ENCODE assay signal across 8 cellular contexts in the genomic region with DNA sequence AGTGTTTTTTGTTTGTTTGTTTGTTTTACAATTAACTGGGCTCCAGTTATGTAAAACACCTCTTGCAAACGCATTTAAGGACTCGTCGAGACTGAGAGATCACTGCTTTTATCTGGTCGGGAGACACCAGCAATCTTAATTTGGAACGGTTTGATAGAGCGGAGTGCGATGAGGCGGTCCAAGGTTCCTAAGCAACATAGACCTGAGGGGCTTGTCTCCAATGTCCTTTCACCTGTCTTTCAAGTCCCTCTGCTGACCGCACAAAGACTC.
DNase-seq lines count a peak whose midpoint lies in the region; ATAC-seq and TF ChIP-seq lines count a peak whose summit lies in the region.

No MANE protein-coding gene starts in this region.

- no peaks in the 10 kb centered on the region for H3K27me3 ChIP-seq in RWPE2 (ENCODE audit: insufficient read depth, poor library complexity, severe bottlenecking)

- no peaks in the 10 kb centered on the region for H3K9me3 ChIP-seq in RWPE2 (ENCODE audit: severe bottlenecking)

- TF ChIP-seq CTCF in RWPE2 (IDR thresholded peaks at IDR 0.05; ENCODE audit: poor library complexity, severe bottlenecking) (no peak), fibroblast of mammary gland (conservative IDR thresholded peaks at IDR 0.05; ENCODE audit: control insufficient read depth, insufficient read depth, low read depth, low read length) (no peak)

- peaks cover 20% of the 10 kb centered on the region for H3K4me1 ChIP-seq in RWPE2 (ENCODE audit: insufficient read depth, poor library complexity, severe bottlenecking)

- peak overlapping the region; percentile 76 for H3K27ac ChIP-seq in RWPE2 (ENCODE audit: poor library complexity, severe bottlenecking)

- peak; percentile 1 for ATAC-seq in GM19467 (IDR thresholded peaks at IDR 0.05; ENCODE audit: unreplicated experiment)
- no peak; the same call in 2 of the 3 replicates for ATAC-seq in RWPE2 (ENCODE audit: low read depth)
- ATAC-seq in HG02852 (IDR thresholded peaks at IDR 0.05; ENCODE audit: unreplicated experiment): no peak

- H3K4me3 ChIP-seq in RWPE2 (ENCODE audit: severe bottlenecking): peak overlapping the region; percentile 68
- H3K4me3 ChIP-seq in fibroblast of mammary gland (ENCODE audit: control insufficient read depth, low read depth, low read length): peak overlapping the region; percentile 80
- H3K4me3 ChIP-seq in skeletal muscle cell (ENCODE audit: low read depth, low read length): peak overlapping the region; percentile 89

- DNase-seq in RWPE2 (ENCODE audit: low spot score) (no peak), fibroblast of mammary gland (ENCODE audit: low read depth) (peak; percentile 33), skeletal muscle cell (ENCODE audit: low read depth) (no peak), SW 1271 (lab: John Stamatoyannopoulos, UW) (no peak), NCI-H1417 (lab: John Stamatoyannopoulos, UW) (no peak)
- DNase-seq in stimulated activated CD4-positive, alpha-beta T cell treated with anti-CD3 and anti-CD28 coated beads, Interleukin-4, amount 100 ng/mL, for 24 hours: no peak

- H3K36me3 ChIP-seq in RWPE2 (ENCODE audit: low read depth): peaks cover 10% of the 10 kb centered on the region; the same call in 1 of the 2 replicates
